In genomic region chr11:93976577-93977254, GRCh38 we compare ENCODE assay signal across 3 cellular contexts. TPM values are rescaled to one million over a fixed set of nuclear protein-coding genes. Genes with fewer than 3 reads are reported as not detected.
"Had no signal": no experiment of that assay in that cellular context is flagged by ENCODE, and none has a peak within 500 bp of the region (broad histone marks: within the 10 kb centered on the region; RNA-seq: fewer than 3 reads in every experiment).

No MANE protein-coding gene starts in this region.

RNA-seq across cellular contexts. Expression of gene HEPHL1, which starts 44.4 kb away (rescaled TPM):
- total RNA-seq: NCI-H460, Right ventricle myocardium superior, SJSA1 had no signal
